9 cellular contexts compared by ENCODE assay signal in genomic region chr2:158191569-158191968, GRCh38.
A peak's percentile ranks its signal among the peaks of the same experiment; 100 is the strongest.
DNase-seq lines count a peak whose midpoint lies in the region; ATAC-seq and TF ChIP-seq lines count a peak whose summit lies in the region.
"Had no signal": no experiment of that assay in that cellular context is flagged by ENCODE, and none has a peak within 500 bp of the region (broad histone marks: within the 10 kb centered on the region; RNA-seq: fewer than 3 reads in every experiment).

No MANE protein-coding gene starts in this region.

- peak overlapping the region; percentile 54 to 79 (median 70) for H3K4me2 ChIP-seq in BLaER1 treated with 17β-estradiol and CSF1 and Interleukin-3, amounts not matched to agents 10 nM and 100 nM

- H3K27me3 Mint-ChIP-seq in endodermal cell (ENCODE audit: insufficient read depth): no peaks in the 10 kb centered on the region

- peaks cover 24 to 44% (median 38%) of the 10 kb centered on the region in 10 experiments for H3K4me1 ChIP-seq in BLaER1 treated with 17β-estradiol and CSF1 and Interleukin-3, amounts not matched to agents 10 nM and 100 nM
- no peaks in the 10 kb centered on the region for H3K4me1 ChIP-seq in endodermal cell (ENCODE audit: control insufficient read depth, insufficient read depth, low read length)
- no peaks in the 10 kb centered on the region for H3K4me1 ChIP-seq in effector memory CD4-positive, alpha-beta T cell (ENCODE audit: control insufficient read depth, insufficient read depth, low read length, poor library complexity, severe bottlenecking)

- DNase-seq in epithelial cell of proximal tubule (ENCODE audit: low read depth): no peak
- DNase-seq in endodermal cell: no peak
- DNase-seq in DMS 273 (lab: John Stamatoyannopoulos, UW; ENCODE audit: unreplicated experiment): no peak
- DNase-seq in effector memory CD4-positive, alpha-beta T cell: no peak
- DNase-seq in stimulated activated CD4-positive, alpha-beta T cell treated with anti-CD3 and anti-CD28 coated beads, Interleukin-4, amount 100 ng/mL, for 24 hours: no peak

- TF ChIP-seq CTCF in epithelial cell of proximal tubule (conservative IDR thresholded peaks at IDR 0.05; ENCODE audit: low read depth, low read length) (no peak), endodermal cell (conservative IDR thresholded peaks at IDR 0.05) (no peak)

- H3K9ac ChIP-seq in BLaER1 treated with 17β-estradiol and CSF1 and Interleukin-3, amounts not matched to agents 10 nM and 100 nM: peak overlapping the region in 4 of 11 experiments; percentile 33 to 55 (median 44); a peak in 3 of 22 replicates
- H3K9ac ChIP-seq in endodermal cell (ENCODE audit: extremely low read depth, low read length, poor library complexity, severe bottlenecking): no peak overlapping the region

- H3K4me3 Mint-ChIP-seq in endodermal cell: no peak overlapping the region
- H3K4me3 Mint-ChIP-seq: central memory CD8-positive, alpha-beta T cell had no signal

- ATAC-seq in GM19438 (IDR thresholded peaks at IDR 0.05; ENCODE audit: low read depth, unreplicated experiment): peak; percentile 38
- peak; percentile 35 for ATAC-seq in HG03378 (IDR thresholded peaks at IDR 0.05; ENCODE audit: unreplicated experiment)

- H3K27me3 ChIP-seq in BLaER1 treated with 17β-estradiol and CSF1 and Interleukin-3, amounts not matched to agents 10 nM and 100 nM: no peaks in the 10 kb centered on the region
- no peaks in the 10 kb centered on the region for H3K27me3 ChIP-seq in endodermal cell (ENCODE audit: control insufficient read depth, insufficient read depth, low read length, poor library complexity, severe bottlenecking)
- no peaks in the 10 kb centered on the region for H3K27me3 ChIP-seq in effector memory CD4-positive, alpha-beta T cell (replicated peaks; ENCODE audit: control insufficient read depth, insufficient read depth, low read length, poor library complexity, severe bottlenecking)

- H3K27ac Mint-ChIP-seq in endodermal cell: no peak overlapping the region

- H4K20me1 ChIP-seq in BLaER1 treated with 17β-estradiol and CSF1 and Interleukin-3, amounts not matched to agents 10 nM and 100 nM: no peaks in the 10 kb centered on the region

- 0 out of 20 replicates have a peak overlapping the region, but pooled peaks of 3 of the 10 experiments have one; percentile 4 to 27 (median 12) for H3K4me3 ChIP-seq in BLaER1 treated with 17β-estradiol and CSF1 and Interleukin-3, amounts not matched to agents 10 nM and 100 nM
- H3K4me3 ChIP-seq in epithelial cell of proximal tubule (ENCODE audit: low read depth, low read length) (peak overlapping the region; percentile 38), endodermal cell (ENCODE audit: low read length) (no peak overlapping the region)
- H3K4me3 ChIP-seq in effector memory CD4-positive, alpha-beta T cell (ENCODE audit: insufficient read depth, low read depth, low read length, poor library complexity, severe bottlenecking): no peak overlapping the region

- no peaks in the 10 kb centered on the region for H3K36me3 Mint-ChIP-seq in endodermal cell (ENCODE audit: low read depth)

- H3K9me3 Mint-ChIP-seq in endodermal cell: no peaks in the 10 kb centered on the region
- H3K9me3 Mint-ChIP-seq: central memory CD8-positive, alpha-beta T cell had no signal

- H3K27ac ChIP-seq in BLaER1 treated with 17β-estradiol and CSF1 and Interleukin-3, amounts not matched to agents 10 nM and 100 nM: peak overlapping the region in 5 of 11 experiments; percentile 17 to 42 (median 33); a peak in 5 of 22 replicates
- H3K27ac ChIP-seq in endodermal cell (ENCODE audit: low read depth, low read length): no peak overlapping the region
- no peak overlapping the region for H3K27ac ChIP-seq in effector memory CD4-positive, alpha-beta T cell (ENCODE audit: insufficient read depth, low read length, poor library complexity, severe bottlenecking)

- WGBS in endodermal cell (ENCODE audit: insufficient coverage in 1 of 2, insufficient read length in 1 of 2), 2 experiments: 57 to 71% methylated on average over 1 to 2 of the region's 2 CpGs

- H3K4me1 Mint-ChIP-seq in endodermal cell: peaks cover 5% of the 10 kb centered on the region

- no peaks in the 10 kb centered on the region for H3K36me3 ChIP-seq in BLaER1 treated with 17β-estradiol and CSF1 and Interleukin-3, amounts not matched to agents 10 nM and 100 nM
- no peaks in the 10 kb centered on the region for H3K36me3 ChIP-seq in endodermal cell (ENCODE audit: control insufficient read depth, insufficient read depth, low read length)
- no peaks in the 10 kb centered on the region for H3K36me3 ChIP-seq in effector memory CD4-positive, alpha-beta T cell (ENCODE audit: control insufficient read depth, insufficient read depth, low read length)

- no peaks in the 10 kb centered on the region for H3K9me3 ChIP-seq in BLaER1 treated with 17β-estradiol and CSF1 and Interleukin-3, amounts not matched to agents 10 nM and 100 nM (replicated peaks in 1 of 11)
- no peaks in the 10 kb centered on the region for H3K9me3 ChIP-seq in endodermal cell (ENCODE audit: control insufficient read depth, low read length)
- H3K9me3 ChIP-seq in effector memory CD4-positive, alpha-beta T cell (ENCODE audit: control insufficient read depth, low read length): no peaks in the 10 kb centered on the region
